ENCODE assay signal across 1 cellular context in the genomic region with DNA sequence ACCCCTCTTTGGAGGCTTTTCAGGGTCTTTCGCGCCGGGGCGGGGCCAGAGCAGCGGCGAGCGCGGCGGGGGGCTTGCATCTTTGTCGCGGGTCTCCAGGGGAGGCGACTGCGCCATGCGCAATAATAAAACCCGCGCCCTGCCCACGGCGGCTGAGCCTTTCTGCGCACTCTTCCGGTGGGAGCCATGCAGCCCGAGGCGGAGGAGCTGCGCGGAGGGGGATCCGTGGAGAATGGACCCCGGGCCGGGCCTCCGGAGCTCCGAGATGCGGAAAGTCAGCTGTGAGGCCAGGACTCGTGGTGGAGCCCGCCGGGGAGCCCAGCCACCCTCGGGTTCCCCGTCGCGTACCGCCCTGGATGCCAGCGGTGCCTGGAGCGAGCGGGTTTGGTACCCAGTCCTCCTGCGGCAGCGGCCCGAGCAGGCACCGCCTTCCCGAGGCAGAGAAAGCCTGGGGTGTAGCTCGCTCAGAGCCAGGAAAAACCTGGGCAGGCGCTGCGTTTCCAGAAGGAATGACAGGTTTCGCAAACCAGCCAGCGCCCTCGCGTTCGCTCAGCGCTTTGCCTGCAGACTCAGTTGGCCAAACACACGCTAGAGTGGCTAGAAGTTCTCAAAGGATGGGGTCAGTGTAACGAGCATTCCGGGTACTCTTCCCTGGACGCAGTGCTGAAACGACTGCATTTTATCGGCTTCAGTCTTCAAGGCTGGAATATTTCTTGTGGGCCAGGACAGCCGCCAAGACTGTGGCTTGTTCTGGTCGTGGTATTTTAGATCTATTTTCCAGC.
TF ChIP-seq lines count a peak whose summit lies in the region.

No MANE protein-coding gene starts in this region.

TF ChIP-seq in WTC11, 78 proteins besides CTCF, POLR2A, EP300 and RAD21 (continued from another document):
- TF ChIP-seq, protein P1, sequence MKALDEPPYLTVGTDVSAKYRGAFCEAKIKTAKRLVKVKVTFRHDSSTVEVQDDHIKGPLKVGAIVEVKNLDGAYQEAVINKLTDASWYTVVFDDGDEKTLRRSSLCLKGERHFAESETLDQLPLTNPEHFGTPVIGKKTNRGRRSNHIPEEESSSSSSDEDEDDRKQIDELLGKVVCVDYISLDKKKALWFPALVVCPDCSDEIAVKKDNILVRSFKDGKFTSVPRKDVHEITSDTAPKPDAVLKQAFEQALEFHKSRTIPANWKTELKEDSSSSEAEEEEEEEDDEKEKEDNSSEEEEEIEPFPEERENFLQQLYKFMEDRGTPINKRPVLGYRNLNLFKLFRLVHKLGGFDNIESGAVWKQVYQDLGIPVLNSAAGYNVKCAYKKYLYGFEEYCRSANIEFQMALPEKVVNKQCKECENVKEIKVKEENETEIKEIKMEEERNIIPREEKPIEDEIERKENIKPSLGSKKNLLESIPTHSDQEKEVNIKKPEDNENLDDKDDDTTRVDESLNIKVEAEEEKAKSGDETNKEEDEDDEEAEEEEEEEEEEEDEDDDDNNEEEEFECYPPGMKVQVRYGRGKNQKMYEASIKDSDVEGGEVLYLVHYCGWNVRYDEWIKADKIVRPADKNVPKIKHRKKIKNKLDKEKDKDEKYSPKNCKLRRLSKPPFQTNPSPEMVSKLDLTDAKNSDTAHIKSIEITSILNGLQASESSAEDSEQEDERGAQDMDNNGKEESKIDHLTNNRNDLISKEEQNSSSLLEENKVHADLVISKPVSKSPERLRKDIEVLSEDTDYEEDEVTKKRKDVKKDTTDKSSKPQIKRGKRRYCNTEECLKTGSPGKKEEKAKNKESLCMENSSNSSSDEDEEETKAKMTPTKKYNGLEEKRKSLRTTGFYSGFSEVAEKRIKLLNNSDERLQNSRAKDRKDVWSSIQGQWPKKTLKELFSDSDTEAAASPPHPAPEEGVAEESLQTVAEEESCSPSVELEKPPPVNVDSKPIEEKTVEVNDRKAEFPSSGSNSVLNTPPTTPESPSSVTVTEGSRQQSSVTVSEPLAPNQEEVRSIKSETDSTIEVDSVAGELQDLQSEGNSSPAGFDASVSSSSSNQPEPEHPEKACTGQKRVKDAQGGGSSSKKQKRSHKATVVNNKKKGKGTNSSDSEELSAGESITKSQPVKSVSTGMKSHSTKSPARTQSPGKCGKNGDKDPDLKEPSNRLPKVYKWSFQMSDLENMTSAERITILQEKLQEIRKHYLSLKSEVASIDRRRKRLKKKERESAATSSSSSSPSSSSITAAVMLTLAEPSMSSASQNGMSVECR (CRISPR knock-in tag; IDR thresholded peaks at IDR 0.05; ENCODE audit: borderline replicate concordance): no peak
- TF ChIP-seq ZNF423 (CRISPR knock-in tag; IDR thresholded peaks at IDR 0.05) (peak; percentile 91), ZNF219 (CRISPR knock-in tag; IDR thresholded peaks at IDR 0.05; ENCODE audit: borderline replicate concordance) (no peak), FOXK1 (CRISPR knock-in tag; IDR thresholded peaks at IDR 0.05) (0 out of 2 replicates have a peak, but pooled peaks have one; percentile 31), IRF2 (CRISPR knock-in tag; IDR thresholded peaks at IDR 0.05; ENCODE audit: borderline replicate concordance, low read depth) (no peak), NFATC4 (CRISPR knock-in tag; IDR thresholded peaks at IDR 0.05) (no peak), SOX15 (CRISPR knock-in tag; IDR thresholded peaks at IDR 0.05) (no peak), ESRRA (CRISPR knock-in tag; IDR thresholded peaks at IDR 0.05; ENCODE audit: borderline replicate concordance) (no peak)
- TF ChIP-seq, protein P2, sequence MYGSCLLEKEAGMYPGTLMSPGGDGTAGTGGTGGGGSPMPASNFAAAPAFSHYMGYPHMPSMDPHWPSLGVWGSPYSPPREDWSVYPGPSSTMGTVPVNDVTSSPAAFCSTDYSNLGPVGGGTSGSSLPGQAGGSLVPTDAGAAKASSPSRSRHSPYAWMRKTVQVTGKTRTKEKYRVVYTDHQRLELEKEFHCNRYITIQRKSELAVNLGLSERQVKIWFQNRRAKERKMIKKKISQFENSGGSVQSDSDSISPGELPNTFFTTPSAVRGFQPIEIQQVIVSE (CRISPR knock-in tag; IDR thresholded peaks at IDR 0.05; ENCODE audit: borderline replicate concordance): no peak
- TF ChIP-seq, protein P3, sequence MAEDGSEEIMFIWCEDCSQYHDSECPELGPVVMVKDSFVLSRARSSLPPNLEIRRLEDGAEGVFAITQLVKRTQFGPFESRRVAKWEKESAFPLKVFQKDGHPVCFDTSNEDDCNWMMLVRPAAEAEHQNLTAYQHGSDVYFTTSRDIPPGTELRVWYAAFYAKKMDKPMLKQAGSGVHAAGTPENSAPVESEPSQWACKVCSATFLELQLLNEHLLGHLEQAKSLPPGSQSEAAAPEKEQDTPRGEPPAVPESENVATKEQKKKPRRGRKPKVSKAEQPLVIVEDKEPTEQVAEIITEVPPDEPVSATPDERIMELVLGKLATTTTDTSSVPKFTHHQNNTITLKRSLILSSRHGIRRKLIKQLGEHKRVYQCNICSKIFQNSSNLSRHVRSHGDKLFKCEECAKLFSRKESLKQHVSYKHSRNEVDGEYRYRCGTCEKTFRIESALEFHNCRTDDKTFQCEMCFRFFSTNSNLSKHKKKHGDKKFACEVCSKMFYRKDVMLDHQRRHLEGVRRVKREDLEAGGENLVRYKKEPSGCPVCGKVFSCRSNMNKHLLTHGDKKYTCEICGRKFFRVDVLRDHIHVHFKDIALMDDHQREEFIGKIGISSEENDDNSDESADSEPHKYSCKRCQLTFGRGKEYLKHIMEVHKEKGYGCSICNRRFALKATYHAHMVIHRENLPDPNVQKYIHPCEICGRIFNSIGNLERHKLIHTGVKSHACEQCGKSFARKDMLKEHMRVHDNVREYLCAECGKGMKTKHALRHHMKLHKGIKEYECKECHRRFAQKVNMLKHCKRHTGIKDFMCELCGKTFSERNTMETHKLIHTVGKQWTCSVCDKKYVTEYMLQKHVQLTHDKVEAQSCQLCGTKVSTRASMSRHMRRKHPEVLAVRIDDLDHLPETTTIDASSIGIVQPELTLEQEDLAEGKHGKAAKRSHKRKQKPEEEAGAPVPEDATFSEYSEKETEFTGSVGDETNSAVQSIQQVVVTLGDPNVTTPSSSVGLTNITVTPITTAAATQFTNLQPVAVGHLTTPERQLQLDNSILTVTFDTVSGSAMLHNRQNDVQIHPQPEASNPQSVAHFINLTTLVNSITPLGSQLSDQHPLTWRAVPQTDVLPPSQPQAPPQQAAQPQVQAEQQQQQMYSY (CRISPR knock-in tag; IDR thresholded peaks at IDR 0.05): peak; percentile 55
